10 cellular contexts compared by ENCODE assay signal in the genomic region with DNA sequence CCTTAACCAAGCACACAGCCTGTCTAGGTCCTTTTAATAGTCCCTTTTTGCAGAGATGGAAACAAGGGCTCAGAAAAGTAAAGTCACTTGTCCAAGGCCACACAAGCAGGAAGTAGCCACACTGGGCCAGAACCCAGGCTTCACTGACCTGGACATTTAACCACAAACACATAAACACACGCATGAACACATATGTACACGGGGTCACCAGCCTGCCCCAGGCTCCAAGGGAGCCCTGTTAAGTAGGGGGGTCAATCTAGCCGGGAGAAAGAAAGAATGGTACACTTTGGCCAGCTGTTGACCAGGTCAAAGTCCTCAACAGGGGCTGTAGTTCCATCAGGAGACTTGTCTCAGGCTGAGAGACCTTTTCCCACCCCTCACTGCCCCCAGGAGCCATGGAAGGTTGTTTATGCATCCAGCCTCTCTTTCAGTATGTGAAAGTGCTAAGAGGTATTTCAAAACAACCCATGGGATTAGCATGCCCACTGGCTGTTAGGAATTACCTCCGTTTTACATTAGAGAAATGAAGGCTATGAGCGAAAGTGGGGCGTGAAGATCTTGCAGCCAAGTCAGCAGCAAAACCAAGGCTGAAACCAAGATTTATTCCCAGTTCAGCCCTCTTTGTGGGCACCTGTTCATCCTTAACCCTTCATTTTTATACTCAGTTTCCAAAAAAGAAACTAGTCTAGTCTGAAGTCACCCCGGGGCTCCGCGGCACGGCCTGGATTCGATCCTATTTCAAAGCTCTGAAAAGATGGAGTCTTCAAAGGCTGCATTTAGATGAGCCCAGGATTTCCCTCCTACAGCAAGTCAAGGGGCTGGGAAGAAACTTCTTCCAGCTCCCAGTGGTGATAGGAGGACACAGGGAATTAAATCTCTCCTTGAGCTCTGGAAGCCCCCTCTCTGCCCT. TPM values are rescaled to one million over a fixed set of nuclear protein-coding genes. Genes with fewer than 3 reads are reported as not detected.
DNase-seq lines count a peak whose midpoint lies in the region; ATAC-seq and TF ChIP-seq lines count a peak whose summit lies in the region.
"Had no signal": no experiment of that assay in that cellular context is flagged by ENCODE, and none has a peak within 500 bp of the region (broad histone marks: within the 10 kb centered on the region; RNA-seq: fewer than 3 reads in every experiment).

No MANE protein-coding gene starts in this region.

- H3K27ac Mint-ChIP-seq in Caco-2 (ENCODE audit: unreplicated experiment) (peak overlapping the region; percentile 77), nephron (peak overlapping the region; percentile 71 to 99 (median 98)), endothelial cell (ENCODE audit: unreplicated experiment) (no peak overlapping the region)
- H3K27ac Mint-ChIP-seq in central memory CD8-positive, alpha-beta T cell (ENCODE audit: low read depth), result peak overlapping the region; percentile 30

- H3K9me3 ChIP-seq in Caco-2, result no peaks in the 10 kb centered on the region
- H3K9me3 ChIP-seq: BLaER1 had no signal

- H3K9me3 Mint-ChIP-seq in Caco-2 (ENCODE audit: unreplicated experiment) (no peaks in the 10 kb centered on the region), nephron (no peaks in the 10 kb centered on the region), endothelial cell (ENCODE audit: unreplicated experiment) (no peaks in the 10 kb centered on the region)
- no peaks in the 10 kb centered on the region for H3K9me3 Mint-ChIP-seq in central memory CD8-positive, alpha-beta T cell

- BruUV-seq in Caco-2 (replicated peaks; lab: Mats Ljungman, UMichigan), result no TSS peak

- H3K36me3 Mint-ChIP-seq in Caco-2 (ENCODE audit: insufficient read depth, unreplicated experiment) (peaks cover 99% of the 10 kb centered on the region), nephron (ENCODE audit: low read depth) (peaks cover 8% of the 10 kb centered on the region), endothelial cell (ENCODE audit: low read depth, unreplicated experiment) (no peaks in the 10 kb centered on the region)
- H3K36me3 Mint-ChIP-seq in central memory CD8-positive, alpha-beta T cell (ENCODE audit: insufficient read depth), result no peaks in the 10 kb centered on the region

- H3K4me1 ChIP-seq in Caco-2, result peaks cover 74% of the 10 kb centered on the region

- peak overlapping the region; percentile 39 for H3K4me3 Mint-ChIP-seq in Caco-2 (ENCODE audit: unreplicated experiment)
- H3K4me3 Mint-ChIP-seq in central memory CD8-positive, alpha-beta T cell, result no peak overlapping the region
- H3K4me3 Mint-ChIP-seq in nephron, result peak overlapping the region in 2 of 3 experiments; percentile 23 to 47
- H3K4me3 Mint-ChIP-seq in endothelial cell (ENCODE audit: unreplicated experiment), result no peak overlapping the region

- peaks cover 17% of the 10 kb centered on the region for H3K36me3 ChIP-seq in Caco-2 (ENCODE audit: control insufficient read depth, insufficient read depth, low read length)
- H3K36me3 ChIP-seq: BLaER1 had no signal

- no peak overlapping the region for H3K4me3 ChIP-seq in Caco-2 (ENCODE audit: low read depth, low read length)
- H3K4me3 ChIP-seq: BLaER1 had no signal

- peaks cover 75% of the 10 kb centered on the region for H3K4me1 Mint-ChIP-seq in Caco-2 (ENCODE audit: low read depth, unreplicated experiment)
- H3K4me1 Mint-ChIP-seq in central memory CD8-positive, alpha-beta T cell, result no peaks in the 10 kb centered on the region
- peaks cover 62% of the 10 kb centered on the region for H3K4me1 Mint-ChIP-seq in nephron
- peaks cover 28% of the 10 kb centered on the region for H3K4me1 Mint-ChIP-seq in endothelial cell (ENCODE audit: unreplicated experiment)

- intact Hi-C loops in Caco-2 (cut with micrococcal nuclease; ENCODE audit: unreplicated experiment), result no loop called here

- POLR2A ChIA-PET in Caco-2 (lab: Charles Lee), result interaction anchor here (1.5 kb wide), 1 partner anchor 9 kb away, joined by 8 read pairs; the partner anchor contains the start of gene SDC4

- CTCF ChIA-PET in Caco-2 (lab: Charles Lee), result interaction anchor here (0.6 to 1.9 kb wide), 5 partner anchors 14 to 1507 kb away, joined by 3 to 17 read pairs (median 8); partner anchors contain the start of gene SYS1

- no peaks in the 10 kb centered on the region for H3K27me3 Mint-ChIP-seq in Caco-2 (ENCODE audit: insufficient read depth, unreplicated experiment)
- no peaks in the 10 kb centered on the region for H3K27me3 Mint-ChIP-seq in central memory CD8-positive, alpha-beta T cell
- H3K27me3 Mint-ChIP-seq in nephron (ENCODE audit: low read depth), result no peaks in the 10 kb centered on the region
- H3K27me3 Mint-ChIP-seq in endothelial cell (ENCODE audit: unreplicated experiment), result no peaks in the 10 kb centered on the region

- TF ChIP-seq CTCF in Caco-2 (IDR thresholded peaks at IDR 0.05; ENCODE audit: insufficient read depth in 1 of 2, low read depth in 1 of 2, low read length in 1 of 2, severe bottlenecking in 1 of 2, unreplicated experiment in 1 of 2), result no peak
- TF ChIP-seq CTCF in nephron (IDR thresholded peaks at IDR 0.05; ENCODE audit: unreplicated experiment in 3 of 3), result no peak
- no peak for TF ChIP-seq CTCF in endothelial cell (IDR thresholded peaks at IDR 0.05; ENCODE audit: unreplicated experiment)

- no peak for ATAC-seq in central memory CD8-positive, alpha-beta T cell (replicated peaks; ENCODE audit: extremely low read depth, poor library complexity, severe bottlenecking)

- DNase-seq in Caco-2 (no peak), DMS53 treated with DMSO at 0.1 percent for 48 hours (lab: John Stamatoyannopoulos, UW; ENCODE audit: unreplicated experiment) (no peak), endothelial cell (ENCODE audit: low spot score) (no peak), OCI-M2 (lab: John Stamatoyannopoulos, UW; ENCODE audit: unreplicated experiment) (no peak)
- DNase-seq in central memory CD8-positive, alpha-beta T cell (ENCODE audit: low spot score in 2 of 2), result no peak
- DNase-seq: MM.1S had no signal

- no peaks in the 10 kb centered on the region for H3K27me3 ChIP-seq in Caco-2 (replicated peaks; ENCODE audit: control insufficient read depth, insufficient read depth, low read length)
- H3K27me3 ChIP-seq: BLaER1 had no signal

RNA-seq across cellular contexts. Expression of gene SDC4, which starts 9.8 kb away (rescaled TPM):
- total RNA-seq in Caco-2 (2022) (227 and 242 TPM in 2 replicates), endothelial cell (ENCODE audit: unreplicated experiment) (7.4 TPM)

RNA-seq across cellular contexts. Expression of gene SYS1, which starts 24.6 kb away (rescaled TPM):
- total RNA-seq in Caco-2 (2022) (62.1 and 67.1 TPM in 2 replicates), endothelial cell (ENCODE audit: unreplicated experiment) (20.0 TPM)

RNA-seq across cellular contexts. Expression of gene MATN4, which starts 30.3 kb away (rescaled TPM):
- not detected in 2 replicates for total RNA-seq in Caco-2 (2022)
- total RNA-seq in endothelial cell (ENCODE audit: unreplicated experiment), result not detected

RNA-seq across cellular contexts. Expression of gene RBPJL, which starts 31.7 kb away (rescaled TPM):
- total RNA-seq in Caco-2 (2022) (not detected in 2 replicates), endothelial cell (ENCODE audit: unreplicated experiment) (not detected)
- total RNA-seq: sciatic nerve, SK-MEL-5 had no signal

RNA-seq across cellular contexts. Expression of gene TP53TG5, which starts 39.7 kb away (rescaled TPM):
- total RNA-seq in Caco-2 (2022) (not detected in 2 replicates), endothelial cell (ENCODE audit: unreplicated experiment) (not detected)
- total RNA-seq: sciatic nerve, SK-MEL-5 had no signal

Comparison
In these comparisons a context has a peak if more than half of its experiments do, and no peak if none do; other contexts are left out.
1. H3K4me3 Mint-ChIP-seq: peak in Caco-2 (single experiment) and nephron (2 of 3); none in central memory CD8-positive, alpha-beta T cell (single experiment) and endothelial cell (single experiment).
2. RNA of gene SDC4, which starts 9.8 kb away (total RNA-seq): 227 to 242 TPM in Caco-2; 7.4 TPM in endothelial cell (single experiment); every median in the first group is over 10 times any median in the second.